15 cellular contexts compared by ENCODE assay signal in the genomic region with DNA sequence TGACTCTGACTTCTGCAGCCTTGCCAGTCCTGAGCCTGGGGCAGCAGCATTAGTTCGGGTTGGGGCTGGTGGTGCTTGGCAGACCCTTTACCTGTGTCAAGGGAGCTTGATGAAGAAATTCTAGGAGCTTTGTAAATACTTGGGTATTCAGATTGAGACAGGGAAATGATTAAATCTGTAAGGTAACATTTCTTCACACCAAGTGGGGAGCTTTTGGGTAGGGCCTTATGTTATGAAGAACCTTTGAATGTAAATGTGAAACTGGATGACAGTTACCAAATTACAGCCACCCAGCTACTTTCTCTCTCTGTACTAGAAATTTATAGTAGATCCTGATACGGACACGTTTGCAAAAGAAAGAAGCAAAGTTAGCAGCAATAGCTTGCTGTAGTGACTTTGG.
A peak's percentile ranks its signal among the peaks of the same experiment; 100 is the strongest.
DNase-seq lines count a peak whose midpoint lies in the region; ATAC-seq lines count a peak whose summit lies in the region.
"Had no signal": no experiment of that assay in that cellular context is flagged by ENCODE, and none has a peak within 500 bp of the region (broad histone marks: within the 10 kb centered on the region; RNA-seq: fewer than 3 reads in every experiment).

No MANE protein-coding gene starts in this region.

- H3K4me3 ChIP-seq in SK-N-MC = no peak overlapping the region
- H3K4me3 ChIP-seq: SJCRH30 had no signal

- no peak for DNase-seq in activated T-cell treated with anti-CD3 and anti-CD28 coated beads, Interleukin-2, amount 50 U/mL, for 72 hours
- no peak for DNase-seq in activated T-cell treated with anti-CD3 and anti-CD28 coated beads, Interleukin-2, amount 50 U/mL, for 4 hours
- DNase-seq in SK-N-MC (ENCODE audit: low read depth, low spot score) (no peak), medulla oblongata (ENCODE audit: extremely low spot score) (no peak)
- DNase-seq: DMS 273 treated with DMSO at 0.1 percent for 48 hours, DND-41, MV-4-11, NCI-H1694 treated with DMSO at 0.1 percent for 48 hours, SJCRH30 had no signal

- peaks cover 8% of the 10 kb centered on the region; the same call in 1 of the 2 replicates for H3K36me3 ChIP-seq in SK-N-MC (ENCODE audit: insufficient read depth, low read length)
- H3K36me3 ChIP-seq: SJCRH30 had no signal

- H3K9me3 Mint-ChIP-seq in activated T-cell treated with anti-CD3 and anti-CD28 coated beads, Interleukin-2, amount 50 U/mL, for 72 hours = peaks cover 2 to 7% of the 10 kb centered on the region in 2 donors
- peaks cover 4% of the 10 kb centered on the region for H3K9me3 Mint-ChIP-seq in activated T-cell treated with anti-CD3 and anti-CD28 coated beads, Interleukin-2, amount 50 U/mL, for 4 hours

- peak overlapping the region; percentile 4; the same call in 1 of the 2 replicates for H3K27ac ChIP-seq in SK-N-MC
- H3K27ac ChIP-seq in layer of hippocampus (ENCODE audit: low read depth, low read length) = peak overlapping the region; percentile 27
- H3K27ac ChIP-seq: KMS-11, SJCRH30 had no signal

- peaks cover 49% of the 10 kb centered on the region for H3K4me1 Mint-ChIP-seq in activated T-cell treated with anti-CD3 and anti-CD28 coated beads, Interleukin-2, amount 50 U/mL, for 72 hours (ENCODE audit: low read depth)
- H3K4me1 Mint-ChIP-seq in activated T-cell treated with anti-CD3 and anti-CD28 coated beads, Interleukin-2, amount 50 U/mL, for 4 hours (ENCODE audit: low read depth) = peaks cover 26% of the 10 kb centered on the region

- H3K27me3 Mint-ChIP-seq in activated T-cell treated with anti-CD3 and anti-CD28 coated beads, Interleukin-2, amount 50 U/mL, for 72 hours (ENCODE audit: low read depth) = no peaks in the 10 kb centered on the region
- H3K27me3 Mint-ChIP-seq in activated T-cell treated with anti-CD3 and anti-CD28 coated beads, Interleukin-2, amount 50 U/mL, for 4 hours (ENCODE audit: low read depth) = no peaks in the 10 kb centered on the region
- H3K27me3 Mint-ChIP-seq: B cell had no signal

- ATAC-seq in activated T-cell treated with anti-CD3 and anti-CD28 coated beads, Interleukin-2, amount 50 U/mL, for 72 hours (replicated peaks in 1 of 2) = peak; percentile 27 to 38
- ATAC-seq in activated T-cell treated with anti-CD3 and anti-CD28 coated beads, Interleukin-2, amount 50 U/mL, for 4 hours = no peak
- ATAC-seq in HG03196 (IDR thresholded peaks at IDR 0.05; ENCODE audit: unreplicated experiment) = no peak
- no peak for ATAC-seq in GM21723 (IDR thresholded peaks at IDR 0.05; ENCODE audit: unreplicated experiment)
- ATAC-seq: Panc1 had no signal

- no peaks in the 10 kb centered on the region for H3K9me3 ChIP-seq in SK-N-MC (ENCODE audit: low read depth, low read length)
- H3K9me3 ChIP-seq: SJCRH30 had no signal

- H3K4me3 Mint-ChIP-seq in activated T-cell treated with anti-CD3 and anti-CD28 coated beads, Interleukin-2, amount 50 U/mL, for 72 hours = no peak overlapping the region
- H3K4me3 Mint-ChIP-seq in activated T-cell treated with anti-CD3 and anti-CD28 coated beads, Interleukin-2, amount 50 U/mL, for 4 hours = no peak overlapping the region
- H3K4me3 Mint-ChIP-seq: B cell had no signal

- H3K27ac Mint-ChIP-seq in activated T-cell treated with anti-CD3 and anti-CD28 coated beads, Interleukin-2, amount 50 U/mL, for 72 hours = no peak overlapping the region
- H3K27ac Mint-ChIP-seq: B cell had no signal

- H3K27me3 ChIP-seq in layer of hippocampus (ENCODE audit: control insufficient read depth, insufficient read depth, low read length) = no peaks in the 10 kb centered on the region
- H3K27me3 ChIP-seq: SJCRH30 had no signal

- H3K36me3 Mint-ChIP-seq in activated T-cell treated with anti-CD3 and anti-CD28 coated beads, Interleukin-2, amount 50 U/mL, for 72 hours (ENCODE audit: insufficient read depth in 2 of 2) = peaks cover 6 to 7% of the 10 kb centered on the region in 2 donors
- H3K36me3 Mint-ChIP-seq in activated T-cell treated with anti-CD3 and anti-CD28 coated beads, Interleukin-2, amount 50 U/mL, for 4 hours (ENCODE audit: insufficient read depth) = peaks cover 26% of the 10 kb centered on the region

- no peak overlapping the region for H3K9ac ChIP-seq in SK-N-MC (ENCODE audit: insufficient read length)
- H3K9ac ChIP-seq: KMS-11 had no signal

Comparison
In these comparisons a context has a peak if more than half of its experiments do, and no peak if none do; other contexts are left out.
1. ATAC-seq: peak in activated T-cell treated with anti-CD3 and anti-CD28 coated beads, Interleukin-2, amount 50 U/mL, for 72 hours (2 of 2); none in activated T-cell treated with anti-CD3 and anti-CD28 coated beads, Interleukin-2, amount 50 U/mL, for 4 hours (0 of 2), HG03196 (single experiment) and GM21723 (single experiment).